Comparison of ENCODE assay signal across 8 cellular contexts in the genomic region with DNA sequence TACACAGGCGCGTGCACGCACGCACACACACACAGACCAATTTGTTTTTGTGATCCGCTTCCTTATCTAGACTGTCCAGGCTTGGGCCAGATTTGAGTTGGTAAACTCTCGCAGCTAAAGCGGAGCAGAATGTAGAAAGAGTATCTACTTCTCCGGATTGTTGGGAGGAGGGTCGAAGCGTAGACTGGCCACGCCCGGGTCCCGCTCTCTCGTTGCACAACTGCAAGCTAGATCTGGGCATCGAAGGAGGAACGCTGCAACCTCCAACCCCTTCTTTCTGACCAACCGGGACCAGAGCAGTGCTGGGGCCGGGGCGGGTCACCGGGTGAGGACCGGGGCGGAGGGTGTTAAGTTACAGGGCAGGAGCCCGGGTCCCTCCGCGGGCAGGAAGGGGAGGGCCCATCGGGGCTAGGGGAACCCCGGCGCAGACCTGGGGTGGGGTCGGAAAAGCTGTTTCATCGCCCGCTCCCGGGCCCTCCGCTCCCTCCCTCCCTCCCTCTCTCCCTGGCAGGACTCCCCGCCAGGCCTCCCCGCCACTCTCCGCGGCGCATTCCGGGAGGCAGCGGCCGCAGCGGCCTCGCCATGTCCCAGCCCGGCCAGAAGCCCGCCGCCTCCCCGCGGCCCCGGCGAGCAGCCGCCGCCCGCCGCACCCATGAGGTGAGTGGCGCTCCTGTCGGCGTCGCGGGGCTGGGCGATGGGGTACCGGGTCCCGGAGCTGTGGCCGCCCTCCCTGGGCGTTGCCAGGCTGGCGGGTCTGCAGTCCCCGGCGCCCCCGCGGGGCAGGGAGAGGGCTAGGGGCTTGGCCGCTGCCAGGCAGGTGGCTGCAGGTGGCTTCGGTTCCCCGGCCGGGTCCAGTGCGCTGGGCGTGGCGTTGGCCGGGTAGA. TPM values are rescaled to one million over a fixed set of nuclear protein-coding genes. Genes with fewer than 3 reads are reported as not detected.
DNase-seq lines count a peak whose midpoint lies in the region; ATAC-seq lines count a peak whose summit lies in the region.

CAST (plus strand) TSS at position 536 of the 884 bp plus-strand sequence; CDS start at position 583, 47 bp downstream.

- ATAC-seq in GM19438 (IDR thresholded peaks at IDR 0.05; ENCODE audit: low read depth, unreplicated experiment) (peak; percentile 68), HG03571 (IDR thresholded peaks at IDR 0.05; ENCODE audit: unreplicated experiment) (peak; percentile 54)

- peak; percentile 81 for DNase-seq in COLO829 (ENCODE audit: low spot score)
- DNase-seq in SIG-M5 (lab: John Stamatoyannopoulos, UW): peak; percentile 23
- peak; percentile 63 for DNase-seq in activated gamma-delta T cell treated with anti-CD3 and anti-CD28 coated beads, Interleukin-2, amount 50 U/mL, for 16 hours (ENCODE audit: low read depth)
- peak; percentile 87 for DNase-seq in foreskin melanocyte
- peak in 53 of 56 donors; percentile 7 to 78 (median 48) for DNase-seq in nucleus accumbens (lab: John Stamatoyannopoulos, UW)

- H3K27ac ChIP-seq in temporal lobe (ENCODE audit: low read depth, low read length): peak within 1 kb of the TSS; percentile 74

RNA-seq across cellular contexts. Expression of gene CAST, which starts in this region (rescaled TPM):
- total RNA-seq in temporal lobe: 10.1 TPM

Comparison
In these comparisons a context has a peak if more than half of its experiments do, and no peak if none do; other contexts are left out.
1. Peak in every context shown above with its lines: DNase-seq, ATAC-seq and H3K27ac ChIP-seq.
2. DNase-seq: peak in every context shown above with its lines; median percentile 87 in foreskin melanocyte; 81 in COLO829; 63 in activated gamma-delta T cell treated with anti-CD3 and anti-CD28 coated beads, Interleukin-2, amount 50 U/mL, for 16 hours; 48 in nucleus accumbens; 23 in SIG-M5.